Comparison of ENCODE assay signal across 1 cellular context in genomic region chr17:45046536-45047125, GRCh38.
TF ChIP-seq lines count a peak whose summit lies in the region.

No MANE protein-coding gene starts in this region.

TF ChIP-seq in GM23338, 12 proteins besides CTCF, POLR2A, EP300 and RAD21 (continued from another document):
- TF ChIP-seq, protein P1, sequence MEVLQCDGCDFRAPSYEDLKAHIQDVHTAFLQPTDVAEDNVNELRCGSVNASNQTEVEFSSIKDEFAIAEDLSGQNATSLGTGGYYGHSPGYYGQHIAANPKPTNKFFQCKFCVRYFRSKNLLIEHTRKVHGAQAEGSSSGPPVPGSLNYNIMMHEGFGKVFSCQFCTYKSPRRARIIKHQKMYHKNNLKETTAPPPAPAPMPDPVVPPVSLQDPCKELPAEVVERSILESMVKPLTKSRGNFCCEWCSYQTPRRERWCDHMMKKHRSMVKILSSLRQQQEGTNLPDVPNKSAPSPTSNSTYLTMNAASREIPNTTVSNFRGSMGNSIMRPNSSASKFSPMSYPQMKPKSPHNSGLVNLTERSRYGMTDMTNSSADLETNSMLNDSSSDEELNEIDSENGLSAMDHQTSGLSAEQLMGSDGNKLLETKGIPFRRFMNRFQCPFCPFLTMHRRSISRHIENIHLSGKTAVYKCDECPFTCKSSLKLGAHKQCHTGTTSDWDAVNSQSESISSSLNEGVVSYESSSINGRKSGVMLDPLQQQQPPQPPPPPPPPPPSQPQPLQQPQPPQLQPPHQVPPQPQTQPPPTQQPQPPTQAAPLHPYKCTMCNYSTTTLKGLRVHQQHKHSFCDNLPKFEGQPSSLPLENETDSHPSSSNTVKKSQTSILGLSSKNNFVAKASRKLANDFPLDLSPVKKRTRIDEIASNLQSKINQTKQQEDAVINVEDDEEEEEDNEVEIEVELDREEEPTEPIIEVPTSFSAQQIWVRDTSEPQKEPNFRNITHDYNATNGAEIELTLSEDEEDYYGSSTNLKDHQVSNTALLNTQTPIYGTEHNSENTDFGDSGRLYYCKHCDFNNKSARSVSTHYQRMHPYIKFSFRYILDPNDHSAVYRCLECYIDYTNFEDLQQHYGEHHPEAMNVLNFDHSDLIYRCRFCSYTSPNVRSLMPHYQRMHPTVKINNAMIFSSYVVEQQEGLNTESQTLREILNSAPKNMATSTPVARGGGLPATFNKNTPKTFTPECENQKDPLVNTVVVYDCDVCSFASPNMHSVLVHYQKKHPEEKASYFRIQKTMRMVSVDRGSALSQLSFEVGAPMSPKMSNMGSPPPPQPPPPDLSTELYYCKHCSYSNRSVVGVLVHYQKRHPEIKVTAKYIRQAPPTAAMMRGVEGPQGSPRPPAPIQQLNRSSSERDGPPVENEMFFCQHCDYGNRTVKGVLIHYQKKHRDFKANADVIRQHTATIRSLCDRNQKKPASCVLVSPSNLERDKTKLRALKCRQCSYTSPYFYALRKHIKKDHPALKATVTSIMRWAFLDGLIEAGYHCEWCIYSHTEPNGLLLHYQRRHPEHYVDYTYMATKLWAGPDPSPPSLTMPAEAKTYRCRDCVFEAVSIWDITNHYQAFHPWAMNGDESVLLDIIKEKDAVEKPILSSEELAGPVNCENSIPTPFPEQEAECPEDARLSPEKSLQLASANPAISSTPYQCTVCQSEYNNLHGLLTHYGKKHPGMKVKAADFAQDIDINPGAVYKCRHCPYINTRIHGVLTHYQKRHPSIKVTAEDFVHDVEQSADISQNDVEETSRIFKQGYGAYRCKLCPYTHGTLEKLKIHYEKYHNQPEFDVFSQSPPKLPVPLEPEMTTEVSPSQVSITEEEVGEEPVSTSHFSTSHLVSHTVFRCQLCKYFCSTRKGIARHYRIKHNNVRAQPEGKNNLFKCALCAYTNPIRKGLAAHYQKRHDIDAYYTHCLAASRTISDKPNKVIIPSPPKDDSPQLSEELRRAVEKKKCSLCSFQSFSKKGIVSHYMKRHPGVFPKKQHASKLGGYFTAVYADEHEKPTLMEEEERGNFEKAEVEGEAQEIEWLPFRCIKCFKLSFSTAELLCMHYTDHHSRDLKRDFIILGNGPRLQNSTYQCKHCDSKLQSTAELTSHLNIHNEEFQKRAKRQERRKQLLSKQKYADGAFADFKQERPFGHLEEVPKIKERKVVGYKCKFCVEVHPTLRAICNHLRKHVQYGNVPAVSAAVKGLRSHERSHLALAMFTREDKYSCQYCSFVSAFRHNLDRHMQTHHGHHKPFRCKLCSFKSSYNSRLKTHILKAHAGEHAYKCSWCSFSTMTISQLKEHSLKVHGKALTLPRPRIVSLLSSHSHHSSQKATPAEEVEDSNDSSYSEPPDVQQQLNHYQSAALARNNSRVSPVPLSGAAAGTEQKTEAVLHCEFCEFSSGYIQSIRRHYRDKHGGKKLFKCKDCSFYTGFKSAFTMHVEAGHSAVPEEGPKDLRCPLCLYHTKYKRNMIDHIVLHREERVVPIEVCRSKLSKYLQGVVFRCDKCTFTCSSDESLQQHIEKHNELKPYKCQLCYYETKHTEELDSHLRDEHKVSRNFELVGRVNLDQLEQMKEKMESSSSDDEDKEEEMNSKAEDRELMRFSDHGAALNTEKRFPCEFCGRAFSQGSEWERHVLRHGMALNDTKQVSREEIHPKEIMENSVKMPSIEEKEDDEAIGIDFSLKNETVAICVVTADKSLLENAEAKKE (CRISPR knock-in tag; IDR thresholded peaks at IDR 0.05), result no peak
- no peak for TF ChIP-seq CREB1 (CRISPR knock-in tag; IDR thresholded peaks at IDR 0.05; ENCODE audit: low read depth)
- TF ChIP-seq, protein P2, sequence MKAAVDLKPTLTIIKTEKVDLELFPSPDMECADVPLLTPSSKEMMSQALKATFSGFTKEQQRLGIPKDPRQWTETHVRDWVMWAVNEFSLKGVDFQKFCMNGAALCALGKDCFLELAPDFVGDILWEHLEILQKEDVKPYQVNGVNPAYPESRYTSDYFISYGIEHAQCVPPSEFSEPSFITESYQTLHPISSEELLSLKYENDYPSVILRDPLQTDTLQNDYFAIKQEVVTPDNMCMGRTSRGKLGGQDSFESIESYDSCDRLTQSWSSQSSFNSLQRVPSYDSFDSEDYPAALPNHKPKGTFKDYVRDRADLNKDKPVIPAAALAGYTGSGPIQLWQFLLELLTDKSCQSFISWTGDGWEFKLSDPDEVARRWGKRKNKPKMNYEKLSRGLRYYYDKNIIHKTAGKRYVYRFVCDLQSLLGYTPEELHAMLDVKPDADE (IDR thresholded peaks at IDR 0.05), result no peak
- TF ChIP-seq NANOG (IDR thresholded peaks at IDR 0.05; ENCODE audit: borderline replicate concordance), result no peak
